Comparison of ENCODE assay signal across 9 cellular contexts in the genomic region with DNA sequence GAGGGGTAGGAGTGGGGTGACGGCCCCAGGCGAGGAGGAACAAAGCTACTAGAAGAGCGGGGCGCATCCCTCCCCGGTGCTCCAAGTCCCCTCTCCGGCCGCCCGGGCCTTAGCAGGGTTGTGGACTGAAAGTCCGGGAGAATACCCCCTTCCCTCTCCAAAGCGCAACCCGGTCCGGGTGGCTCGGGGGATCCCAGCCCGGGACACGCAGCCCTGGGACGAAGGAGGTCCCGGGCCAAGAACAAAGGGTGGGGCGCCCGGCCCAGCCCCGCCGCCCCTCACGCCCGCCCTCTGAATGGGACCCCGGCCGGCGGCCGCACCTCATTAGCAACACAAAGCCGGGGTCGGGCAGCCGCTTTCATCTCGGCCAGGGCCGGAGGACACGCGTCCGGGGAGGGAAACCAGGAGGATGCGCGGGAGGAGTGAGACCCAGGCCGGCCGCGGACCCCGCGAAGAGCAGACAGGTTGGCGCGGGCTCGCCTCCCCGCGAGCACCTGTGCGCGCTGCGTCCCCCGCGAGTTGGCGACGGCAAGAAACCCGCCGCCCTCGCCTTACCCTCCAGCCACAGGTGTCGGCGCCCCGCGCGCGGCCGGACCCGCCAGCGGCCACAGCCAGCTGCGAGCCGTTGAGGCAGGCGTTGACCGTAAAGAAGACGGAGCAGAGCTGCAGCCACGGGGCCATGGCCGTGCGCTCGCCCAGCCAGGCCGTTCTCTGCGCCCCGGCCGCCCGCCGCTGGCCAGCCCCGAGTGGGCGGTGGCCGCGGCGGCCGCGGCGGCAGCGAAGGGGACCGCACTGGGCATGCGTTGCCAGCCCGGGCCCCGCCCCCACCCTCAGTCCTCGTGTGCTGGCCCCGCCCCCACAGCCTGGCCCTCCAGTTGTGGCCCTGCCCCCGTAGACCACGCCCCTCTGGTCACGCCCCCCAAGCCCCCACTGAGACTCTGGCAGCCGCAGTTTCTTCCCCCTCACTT. TPM values are rescaled to one million over a fixed set of nuclear protein-coding genes. Genes with fewer than 3 reads are reported as not detected.
DNase-seq lines count a peak whose midpoint lies in the region; ATAC-seq lines count a peak whose summit lies in the region.
"Had no signal": no experiment of that assay in that cellular context is flagged by ENCODE, and none has a peak within 500 bp of the region (broad histone marks: within the 10 kb centered on the region; RNA-seq: fewer than 3 reads in every experiment).

A gene (minus strand): TSS at position 748 of the 968 bp plus-strand sequence. CDS start 67 bp downstream, at position 681.

- H3K9ac ChIP-seq in endocrine pancreas (ENCODE audit: control insufficient read depth, insufficient read depth, low read length) (peak within 1 kb of the TSS; percentile 39), mesendoderm (ENCODE audit: low read length) (peak within 1 kb of the TSS; percentile 96)

- peak within 1 kb of the TSS; percentile 83 for H3K23ac ChIP-seq in mesendoderm (ENCODE audit: low read length)

- DNase-seq in CD4-positive, alpha-beta memory T cell: peak in 3 of 5 donors; percentile 8 to 14 (median 9)
- DNase-seq in H7 (peak; percentile 97), NCI-H2196 treated with DMSO at 0.1 percent for 48 hours (lab: John Stamatoyannopoulos, UW; ENCODE audit: unreplicated experiment) (peak; percentile 23), mesendoderm (peak; percentile 88)
- peak; percentile 35 for DNase-seq in activated CD4-positive, alpha-beta T cell treated with anti-CD3 and anti-CD28 coated beads, Interleukin-2, amount 50 U/mL, for 1 hour
- DNase-seq in stimulated activated CD8-positive, alpha-beta memory T cell treated with anti-CD3 and anti-CD28 coated beads, Interleukin-12 subunit alpha, Interleukin-12 subunit beta, amount 100 ng/mL, for 4 hours (ENCODE audit: low read depth): peak; percentile 25

- H3K4ac ChIP-seq in mesendoderm (ENCODE audit: low read depth, low read length): peak within 1 kb of the TSS; percentile 97

- no peaks in the 10 kb centered on the region for H3K9me3 Mint-ChIP-seq in CD4-positive, alpha-beta memory T cell

- H3K79me1 ChIP-seq in mesendoderm (ENCODE audit: low read length): peaks cover 13% of the 10 kb centered on the region

- no CpG with 5 or more reads among the region's 100 CpGs for WGBS in mesendoderm (ENCODE audit: extremely low coverage, insufficient coverage, low lambda C conversion rate)

- no peak within 1 kb of the TSS for H3K27ac ChIP-seq in CD4-positive, alpha-beta memory T cell (ENCODE audit: low read depth, low read length)
- H3K27ac ChIP-seq in mesendoderm (ENCODE audit: low read depth, low read length): peak within 1 kb of the TSS; percentile 78

- H3K27me3 Mint-ChIP-seq in CD4-positive, alpha-beta memory T cell: peaks cover 42 to 56% of the 10 kb centered on the region in 2 donors

- H2AK5ac ChIP-seq in mesendoderm (ENCODE audit: low read length): peak within 1 kb of the TSS; percentile 0

- no peak within 1 kb of the TSS for H3K27ac Mint-ChIP-seq in CD4-positive, alpha-beta memory T cell

- peaks cover 36% of the 10 kb centered on the region for H3K79me2 ChIP-seq in mesendoderm (ENCODE audit: control insufficient read depth, insufficient read depth, low read length)

- no peaks in the 10 kb centered on the region for H3K36me3 ChIP-seq in CD4-positive, alpha-beta memory T cell (ENCODE audit: insufficient read depth, low read length)
- H3K36me3 ChIP-seq in H7 (replicated peaks; ENCODE audit: control insufficient read depth, insufficient read depth, low read length) (no peaks in the 10 kb centered on the region), endocrine pancreas (ENCODE audit: control insufficient read depth, insufficient read depth, low read length) (no peaks in the 10 kb centered on the region), mesendoderm (ENCODE audit: control insufficient read depth, insufficient read depth, low read length) (no peaks in the 10 kb centered on the region)

- peaks cover 11% of the 10 kb centered on the region for H3K4me1 ChIP-seq in CD4-positive, alpha-beta memory T cell (ENCODE audit: insufficient read depth, low read length)
- H3K4me1 ChIP-seq in endocrine pancreas (ENCODE audit: control insufficient read depth, insufficient read depth, low read length): no peaks in the 10 kb centered on the region
- peaks cover 42% of the 10 kb centered on the region for H3K4me1 ChIP-seq in mesendoderm (ENCODE audit: control insufficient read depth, low read depth, low read length)

- H2BK120ac ChIP-seq in mesendoderm (ENCODE audit: low read depth, low read length): peak within 1 kb of the TSS; percentile 52

- peak within 1 kb of the TSS; percentile 97 for H3K56ac ChIP-seq in mesendoderm (ENCODE audit: low read length)

- POLR2A ChIA-PET in CD4-positive, alpha-beta memory T cell (lab: Charles Lee; ENCODE audit: partially characterized antibody): no interaction called here

- peak within 1 kb of the TSS in 1 of 2 donors; percentile 34 for H3K4me3 ChIP-seq in CD4-positive, alpha-beta memory T cell (ENCODE audit: low read length in 2 of 2)
- H3K4me3 ChIP-seq in H7 (ENCODE audit: insufficient read depth, low read depth, low read length): peak within 1 kb of the TSS; percentile 88
- H3K4me3 ChIP-seq in endocrine pancreas (ENCODE audit: control insufficient read depth, insufficient read depth, low read length): no peak within 1 kb of the TSS
- peak within 1 kb of the TSS; percentile 70 for H3K4me3 ChIP-seq in mesendoderm (ENCODE audit: low read length)

- no peaks in the 10 kb centered on the region for H3K36me3 Mint-ChIP-seq in CD4-positive, alpha-beta memory T cell

- ATAC-seq in GM19328 (IDR thresholded peaks at IDR 0.05; ENCODE audit: unreplicated experiment): no peak

- H3K27me3 ChIP-seq in CD4-positive, alpha-beta memory T cell (ENCODE audit: insufficient read depth, low read length): peaks cover 21% of the 10 kb centered on the region
- H3K27me3 ChIP-seq in H7 (ENCODE audit: control insufficient read depth, insufficient read depth, low read length) (peaks cover 8% of the 10 kb centered on the region; the same call in 1 of the 2 replicates), endocrine pancreas (ENCODE audit: control insufficient read depth, insufficient read depth, low read length) (no peaks in the 10 kb centered on the region), mesendoderm (ENCODE audit: insufficient read depth, low read length, poor library complexity) (no peaks in the 10 kb centered on the region)

- H3K4me1 Mint-ChIP-seq in CD4-positive, alpha-beta memory T cell: peaks cover 4 to 29% (median 10%) of the 10 kb centered on the region in 4 donors

- H3K4me2 ChIP-seq in mesendoderm (ENCODE audit: low read length): peak within 1 kb of the TSS; percentile 86

- intact Hi-C loops in CD4-positive, alpha-beta memory T cell (cut with micrococcal nuclease): no loop called here

- peak within 1 kb of the TSS; percentile 82 for H2BK5ac ChIP-seq in mesendoderm (ENCODE audit: low read length)

- peak within 1 kb of the TSS; percentile 79 to 91 (median 87) for H3K4me3 Mint-ChIP-seq in CD4-positive, alpha-beta memory T cell

- no peaks in the 10 kb centered on the region for H3K9me3 ChIP-seq in CD4-positive, alpha-beta memory T cell (ENCODE audit: control insufficient read depth in 1 of 2, low read length in 2 of 2)
- H3K9me3 ChIP-seq in endocrine pancreas (ENCODE audit: control insufficient read depth, low read length): no peaks in the 10 kb centered on the region

- no peak within 1 kb of the TSS for H4K5ac ChIP-seq in mesendoderm (ENCODE audit: low read length)

- no peak within 1 kb of the TSS for H4K8ac ChIP-seq in mesendoderm (ENCODE audit: low read depth, low read length)

- CTCF ChIA-PET in CD4-positive, alpha-beta memory T cell (lab: Charles Lee; ENCODE audit: partially characterized antibody): interaction anchor here (1.6 kb wide), 1 partner anchor 9 kb away, joined by 4 read pairs; no protein-coding TSS in a partner anchor

- no peak within 1 kb of the TSS for H2BK15ac ChIP-seq in mesendoderm (replicated peaks; ENCODE audit: low read depth)

- peak within 1 kb of the TSS; percentile 93 for H3K18ac ChIP-seq in mesendoderm (ENCODE audit: low read length)

RNA-seq across cellular contexts. Expression of the gene that starts here (rescaled TPM):
- not detected for total RNA-seq in CD4-positive, alpha-beta memory T cell
- not detected for polyA plus RNA-seq in CD4-positive, alpha-beta memory T cell
- 31.6 and 33.4 TPM in 2 replicates for total RNA-seq in H7 (2014; rRNA removed; shearing (Covaris generic))
- polyA plus RNA-seq in mesendoderm (2013, experiment 1 of 2): 69.8 TPM
- 70.2 TPM for polyA plus RNA-seq in mesendoderm (2013, experiment 2 of 2)
- total RNA-seq: T-helper 1 cell treated with Interleukin-12 subunit alpha and Interleukin-12 subunit beta and Interleukin-4 antibody, amounts not matched to agents 30 ng/mL and 1 ng/mL, for 36 hours had no signal

Comparison
In these comparisons a context has a peak if more than half of its experiments do, and no peak if none do; other contexts are left out.
1. RNA of the gene that starts here (total RNA-seq): 31.6 to 33.4 TPM in H7; not detected in CD4-positive, alpha-beta memory T cell; every median in the first group is over 10 times any median in the second.
2. Peak in DNase-seq in CD4-positive, alpha-beta memory T cell; RNA of the gene not detected or under 1 TPM.
3. DNase-seq: peak in every context shown above with its lines; median percentile 97 in H7; 88 in mesendoderm; 35 in activated CD4-positive, alpha-beta T cell treated with anti-CD3 and anti-CD28 coated beads, Interleukin-2, amount 50 U/mL, for 1 hour; 25 in stimulated activated CD8-positive, alpha-beta memory T cell treated with anti-CD3 and anti-CD28 coated beads, Interleukin-12 subunit alpha, Interleukin-12 subunit beta, amount 100 ng/mL, for 4 hours; 23 in NCI-H2196 treated with DMSO at 0.1 percent for 48 hours; 9 in CD4-positive, alpha-beta memory T cell.